1 cellular context compared by ENCODE assay signal in the genomic region with DNA sequence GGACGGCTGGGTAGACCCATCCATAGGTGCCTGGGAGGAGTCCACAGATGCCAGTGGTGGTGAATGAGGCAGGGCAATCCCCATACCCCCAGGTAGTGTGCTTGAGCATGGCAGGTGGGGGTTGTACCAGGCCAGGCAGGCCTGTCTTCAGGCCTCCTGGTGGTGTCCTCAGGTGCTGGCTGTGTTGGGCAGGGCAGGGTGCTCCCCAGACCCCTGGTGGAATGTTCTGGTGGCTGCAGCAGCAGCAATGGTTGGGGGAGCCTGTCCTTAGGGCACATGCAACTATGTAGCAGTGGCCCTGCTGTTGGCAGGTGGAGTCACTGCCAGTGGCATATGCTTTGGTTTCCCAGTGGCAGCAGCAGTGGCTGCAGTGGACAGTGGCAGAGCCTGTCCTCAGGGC.
TF ChIP-seq lines count a peak whose summit lies in the region.

No MANE protein-coding gene starts in this region.

TF ChIP-seq in H1, 55 proteins besides CTCF, POLR2A, EP300 and RAD21:
- peak; percentile 31; the same call in 1 of the 2 replicates for TF ChIP-seq MAX (IDR thresholded peaks at IDR 0.05)
- TF ChIP-seq TEAD4 (IDR thresholded peaks at IDR 0.05; ENCODE audit: low read depth, low read length): no peak
TF ChIP-seq in H1: peak in this region for 1.
